In the genomic region with DNA sequence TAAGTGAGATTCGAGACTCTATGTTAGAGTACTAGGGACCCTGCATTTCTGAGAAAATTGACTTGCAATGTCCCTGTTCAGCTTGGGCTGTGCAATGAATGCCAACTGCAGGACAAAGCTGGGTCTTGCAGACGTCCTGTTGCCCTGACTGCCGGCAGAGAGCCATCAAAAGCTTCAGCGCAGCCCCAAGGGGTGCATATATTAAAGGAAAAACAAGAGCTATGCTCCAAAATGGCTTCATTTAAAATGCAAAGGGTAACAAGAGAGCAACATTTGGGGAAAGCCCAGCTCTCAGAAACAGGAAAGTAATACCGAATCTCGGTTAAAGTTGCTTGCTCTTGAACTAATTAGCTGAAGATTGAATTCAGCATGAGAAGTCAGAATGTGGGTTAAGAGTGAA, we compare ENCODE assay signal across 26 cellular contexts.
DNase-seq lines count a peak whose midpoint lies in the region; ATAC-seq and TF ChIP-seq lines count a peak whose summit lies in the region.
"Had no signal": no experiment of that assay in that cellular context is flagged by ENCODE, and none has a peak within 500 bp of the region (broad histone marks: within the 10 kb centered on the region; RNA-seq: fewer than 3 reads in every experiment).

No MANE protein-coding gene starts in this region.

- H3K9me3 Mint-ChIP-seq in mesothelial cell of epicardium = no peaks in the 10 kb centered on the region
- H3K9me3 Mint-ChIP-seq: activated naive CD8-positive, alpha-beta T cell treated with anti-CD3 and anti-CD28 coated beads, Interleukin-2, amount 10 ng/mL, durations not matched to agents 7 days and 5 days; CD14-positive monocyte; dendritic cell treated with granulocyte-macrophage colony-stimulating factor and Interleukin-4, amounts not matched to agents 40 ng/mL and 50 ng/mL, for 4 days; naive B cell had no signal

- peak; percentile 40 for DNase-seq in DMS 273 treated with DMSO at 0.1 percent for 48 hours (lab: John Stamatoyannopoulos, UW)
- peak in 45 of 58 donors; percentile 3 to 85 (median 42) for DNase-seq in anterior cingulate cortex (lab: John Stamatoyannopoulos, UW)
- DNase-seq in hippocampal formation (lab: John Stamatoyannopoulos, UW) = peak; percentile 25 to 54
- peak; percentile 78 for DNase-seq in putamen (ENCODE audit: low spot score)
- no peak for DNase-seq in inferior parietal cortex (ENCODE audit: extremely low spot score)
- DNase-seq in mesothelial cell of epicardium (ENCODE audit: low spot score in 2 of 2, unreplicated experiment in 2 of 2) = no peak
- DNase-seq: activated CD4-positive, alpha-beta T cell treated with anti-CD3 and anti-CD28 coated beads, Interleukin-2, amount 50 U/mL, for 4 hours; activated naive CD8-positive, alpha-beta T cell treated with anti-CD3 and anti-CD28 coated beads, Interleukin-2, amount 10 ng/mL, durations not matched to agents 7 days and 5 days; esophagus squamous epithelium; GOT3; Karpas-422; mesendoderm; naive B cell; NCI-H1436 treated with DMSO at 0.1 percent for 48 hours; NCI-H2107; OCI-M1; ovary; right cardiac atrium; stimulated activated CD4-positive, alpha-beta T cell treated with anti-CD3 and anti-CD28 coated beads, Interleukin-4, amount 100 ng/mL, for 4 hours; stimulated activated naive CD4-positive, alpha-beta T cell; SW 1271; T1000 had no signal

- H3K27ac Mint-ChIP-seq in mesothelial cell of epicardium = no peak overlapping the region
- H3K27ac Mint-ChIP-seq: activated naive CD8-positive, alpha-beta T cell treated with anti-CD3 and anti-CD28 coated beads, Interleukin-2, amount 10 ng/mL, durations not matched to agents 7 days and 5 days; CD14-positive monocyte; dendritic cell treated with granulocyte-macrophage colony-stimulating factor and Interleukin-4, amounts not matched to agents 40 ng/mL and 50 ng/mL, for 4 days; naive B cell had no signal

- no peak overlapping the region for H3K4me3 Mint-ChIP-seq in mesothelial cell of epicardium
- H3K4me3 Mint-ChIP-seq: activated naive CD8-positive, alpha-beta T cell treated with anti-CD3 and anti-CD28 coated beads, Interleukin-2, amount 10 ng/mL, durations not matched to agents 7 days and 5 days; CD14-positive monocyte; dendritic cell treated with granulocyte-macrophage colony-stimulating factor and Interleukin-4, amounts not matched to agents 40 ng/mL and 50 ng/mL, for 4 days; naive B cell had no signal

- peaks cover 12% of the 10 kb centered on the region for H3K4me1 Mint-ChIP-seq in mesothelial cell of epicardium
- H3K4me1 Mint-ChIP-seq: activated naive CD8-positive, alpha-beta T cell treated with anti-CD3 and anti-CD28 coated beads, Interleukin-2, amount 10 ng/mL, durations not matched to agents 7 days and 5 days; CD14-positive monocyte; naive B cell had no signal

- TF ChIP-seq CTCF in mesothelial cell of epicardium (IDR thresholded peaks at IDR 0.05; ENCODE audit: unreplicated experiment) = no peak

- H3K27me3 Mint-ChIP-seq in mesothelial cell of epicardium (ENCODE audit: low read depth) = peaks cover 4% of the 10 kb centered on the region

- H3K36me3 Mint-ChIP-seq in mesothelial cell of epicardium = no peaks in the 10 kb centered on the region
- H3K36me3 Mint-ChIP-seq: activated naive CD8-positive, alpha-beta T cell treated with anti-CD3 and anti-CD28 coated beads, Interleukin-2, amount 10 ng/mL, durations not matched to agents 7 days and 5 days; CD14-positive monocyte; naive B cell had no signal

- no peak for ATAC-seq in HG03520 (IDR thresholded peaks at IDR 0.05; ENCODE audit: unreplicated experiment)
- ATAC-seq in HG03280 (IDR thresholded peaks at IDR 0.05; ENCODE audit: unreplicated experiment) = no peak
- ATAC-seq: right cardiac atrium had no signal

Comparison
In these comparisons a context has a peak if more than half of its experiments do, and no peak if none do; other contexts are left out.
1. DNase-seq: peak in DMS 273 treated with DMSO at 0.1 percent for 48 hours (single experiment), anterior cingulate cortex (45 of 58), hippocampal formation (2 of 2) and putamen (single experiment); none in inferior parietal cortex (single experiment) and mesothelial cell of epicardium (0 of 2).